Comparison of ENCODE assay signal across 2 cellular contexts in the genomic region with DNA sequence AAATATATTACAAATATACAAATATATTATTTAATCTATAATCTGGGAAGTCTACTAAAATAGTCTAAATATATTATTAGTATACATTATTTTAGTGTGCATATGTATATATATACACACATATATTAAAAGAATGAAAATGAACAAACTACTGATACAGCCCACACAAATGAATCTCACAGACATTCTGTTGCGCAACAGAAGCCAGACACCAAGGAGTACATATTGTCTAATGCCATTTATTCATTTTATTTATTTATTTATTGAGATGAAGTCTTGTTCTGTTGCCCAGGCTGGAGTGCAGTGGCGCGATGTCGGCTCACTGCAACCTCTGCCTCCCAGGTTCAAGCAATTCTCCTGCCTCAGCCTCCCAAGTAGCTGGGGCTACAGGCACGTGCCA.
TF ChIP-seq lines count a peak whose summit lies in the region.

No MANE protein-coding gene starts in this region.

TF ChIP-seq in IMR-90, 13 proteins besides CTCF, POLR2A, EP300 and RAD21:
- TF ChIP-seq CEBPB (IDR thresholded peaks at IDR 0.05; ENCODE audit: low read depth, low read length) = peak; percentile 97

TF ChIP-seq in HepG2, 621 proteins besides CTCF, POLR2A, EP300 and RAD21:
- peak; percentile 89 for TF ChIP-seq CEBPG (CRISPR knock-in tag; IDR thresholded peaks at IDR 0.05)
- TF ChIP-seq CEBPB (IDR thresholded peaks at IDR 0.05; ENCODE audit: borderline replicate concordance, low read depth, low read length) = peak; percentile 95
